Comparison of ENCODE assay signal across 14 cellular contexts in genomic region chr14:54877015-54877702, GRCh38. TPM values are rescaled to one million over a fixed set of nuclear protein-coding genes. Genes with fewer than 3 reads are reported as not detected.
DNase-seq lines count a peak whose midpoint lies in the region; ATAC-seq and TF ChIP-seq lines count a peak whose summit lies in the region.
"Had no signal": no experiment of that assay in that cellular context is flagged by ENCODE, and none has a peak within 500 bp of the region (broad histone marks: within the 10 kb centered on the region; RNA-seq: fewer than 3 reads in every experiment).

No MANE protein-coding gene starts in this region.

- H3K4me1 Mint-ChIP-seq in mesothelial cell of epicardium: peaks cover 18% of the 10 kb centered on the region
- peaks cover 37% of the 10 kb centered on the region for H3K4me1 Mint-ChIP-seq in stimulated activated naive CD8-positive, alpha-beta T cell treated with anti-CD3 and anti-CD28 coated beads, Interleukin-15, amount 100 ng/mL, for 72 hours

- TF ChIP-seq CTCF in choroid plexus epithelial cell (conservative IDR thresholded peaks at IDR 0.05; ENCODE audit: low read depth, low read length) (no peak), mesothelial cell of epicardium (IDR thresholded peaks at IDR 0.05; ENCODE audit: unreplicated experiment) (no peak)

- H3K36me3 Mint-ChIP-seq in mesothelial cell of epicardium: peaks cover 10% of the 10 kb centered on the region

- H3K27me3 Mint-ChIP-seq in mesothelial cell of epicardium (ENCODE audit: low read depth): no peaks in the 10 kb centered on the region
- H3K27me3 Mint-ChIP-seq in stimulated activated naive CD8-positive, alpha-beta T cell treated with anti-CD3 and anti-CD28 coated beads, Interleukin-15, amount 100 ng/mL, for 72 hours: no peaks in the 10 kb centered on the region
- H3K27me3 Mint-ChIP-seq: activated CD8-positive, alpha-beta memory T cell treated with anti-CD3 and anti-CD28 coated beads, Interleukin-2, amount 10 ng/mL, durations not matched to agents 7 days and 5 days; effector memory CD8-positive, alpha-beta T cell had no signal

- peak overlapping the region; percentile 1 for H3K4me3 Mint-ChIP-seq in mesothelial cell of epicardium
- H3K4me3 Mint-ChIP-seq in stimulated activated naive CD8-positive, alpha-beta T cell treated with anti-CD3 and anti-CD28 coated beads, Interleukin-15, amount 100 ng/mL, for 72 hours: no peak overlapping the region
- H3K4me3 Mint-ChIP-seq: activated CD8-positive, alpha-beta memory T cell treated with anti-CD3 and anti-CD28 coated beads, Interleukin-2, amount 10 ng/mL, durations not matched to agents 7 days and 5 days; CD14-positive monocyte; effector memory CD8-positive, alpha-beta T cell had no signal

- DNase-seq in DMS153 (lab: John Stamatoyannopoulos, UW): peak; percentile 25
- peak; percentile 21 for DNase-seq in NCI-H1048 (lab: John Stamatoyannopoulos, UW)
- peak; percentile 26 for DNase-seq in choroid plexus epithelial cell (ENCODE audit: low read depth)
- DNase-seq in mesothelial cell of epicardium (ENCODE audit: low spot score in 2 of 2, unreplicated experiment in 2 of 2): no peak
- DNase-seq in HuH-7 (ENCODE audit: low spot score): no peak
- DNase-seq in stimulated activated naive CD8-positive, alpha-beta T cell treated with anti-CD3 and anti-CD28 coated beads, Interleukin-15, amount 100 ng/mL, for 72 hours: no peak
- no peak for DNase-seq in kidney tubule cell (ENCODE audit: low spot score)
- DNase-seq: activated CD8-positive, alpha-beta memory T cell treated with anti-CD3 and anti-CD28 coated beads, Interleukin-2, amount 10 ng/mL, durations not matched to agents 7 days and 5 days; activated naive CD4-positive, alpha-beta T cell treated with Interleukin-2 at 50 U/mL for 16 hours; effector memory CD8-positive, alpha-beta T cell; gastrocnemius medialis; psoas muscle had no signal

- peaks cover 15% of the 10 kb centered on the region for H3K9me3 Mint-ChIP-seq in mesothelial cell of epicardium
- no peaks in the 10 kb centered on the region for H3K9me3 Mint-ChIP-seq in stimulated activated naive CD8-positive, alpha-beta T cell treated with anti-CD3 and anti-CD28 coated beads, Interleukin-15, amount 100 ng/mL, for 72 hours
- H3K9me3 Mint-ChIP-seq: effector memory CD8-positive, alpha-beta T cell had no signal

- peak overlapping the region; percentile 86 for H3K27ac Mint-ChIP-seq in mesothelial cell of epicardium
- no peak overlapping the region for H3K27ac Mint-ChIP-seq in stimulated activated naive CD8-positive, alpha-beta T cell treated with anti-CD3 and anti-CD28 coated beads, Interleukin-15, amount 100 ng/mL, for 72 hours
- H3K27ac Mint-ChIP-seq: activated CD8-positive, alpha-beta memory T cell treated with anti-CD3 and anti-CD28 coated beads, Interleukin-2, amount 10 ng/mL, durations not matched to agents 7 days and 5 days; effector memory CD8-positive, alpha-beta T cell had no signal

- no peak for ATAC-seq in stimulated activated naive CD8-positive, alpha-beta T cell treated with anti-CD3 and anti-CD28 coated beads, Interleukin-15, amount 100 ng/mL, for 72 hours
- ATAC-seq: activated CD8-positive, alpha-beta memory T cell treated with anti-CD3 and anti-CD28 coated beads, Interleukin-2, amount 10 ng/mL, durations not matched to agents 7 days and 5 days; effector memory CD8-positive, alpha-beta T cell; gastrocnemius medialis; psoas muscle had no signal

- no peak overlapping the region for H3K4me3 ChIP-seq in choroid plexus epithelial cell (ENCODE audit: low read depth, low read length)
- H3K4me3 ChIP-seq: breast epithelium, gastrocnemius medialis, psoas muscle had no signal

RNA-seq across cellular contexts. Expression of gene GCH1, which starts 25.5 kb away (rescaled TPM):
- total RNA-seq in mesothelial cell of epicardium: 3.1 to 3.6 TPM (median 3.5 TPM) in 3 replicates

Comparison
In these comparisons a context has a peak if more than half of its experiments do, and no peak if none do; other contexts are left out.
1. DNase-seq: peak in DMS153 (single experiment), NCI-H1048 (single experiment) and choroid plexus epithelial cell (single experiment); none in mesothelial cell of epicardium (0 of 2), HuH-7 (single experiment), stimulated activated naive CD8-positive, alpha-beta T cell treated with anti-CD3 and anti-CD28 coated beads, Interleukin-15, amount 100 ng/mL, for 72 hours (0 of 2) and kidney tubule cell (single experiment).